ENCODE assay signal across 13 cellular contexts in the genomic region with DNA sequence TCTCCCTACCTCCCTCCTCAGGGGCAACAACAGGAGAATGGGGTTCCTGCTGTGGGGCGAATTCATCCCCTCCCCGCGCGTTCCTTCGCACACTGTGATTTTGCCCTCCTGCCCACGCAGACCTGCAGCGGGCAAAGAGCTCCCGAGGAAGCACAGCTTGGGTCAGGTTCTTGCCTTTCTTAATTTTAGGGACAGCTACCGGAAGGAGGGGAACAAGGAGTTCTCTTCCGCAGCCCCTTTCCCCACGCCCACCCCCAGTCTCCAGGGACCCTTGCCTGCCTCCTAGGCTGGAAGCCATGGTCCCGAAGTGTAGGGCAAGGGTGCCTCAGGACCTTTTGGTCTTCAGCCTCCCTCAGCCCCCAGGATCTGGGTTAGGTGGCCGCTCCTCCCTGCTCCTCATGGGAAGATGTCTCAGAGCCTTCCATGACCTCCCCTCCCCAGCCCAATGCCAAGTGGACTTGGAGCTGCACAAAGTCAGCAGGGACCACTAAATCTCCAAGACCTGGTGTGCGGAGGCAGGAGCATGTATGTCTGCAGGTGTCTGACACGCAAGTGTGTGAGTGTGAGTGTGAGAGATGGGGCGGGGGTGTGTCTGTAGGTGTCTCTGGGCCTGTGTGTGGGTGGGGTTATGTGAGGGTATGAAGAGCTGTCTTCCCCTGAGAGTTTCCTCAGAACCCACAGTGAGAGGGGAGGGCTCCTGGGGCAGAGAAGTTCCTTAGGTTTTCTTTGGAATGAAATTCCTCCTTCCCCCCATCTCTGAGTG. TPM values are rescaled to one million over a fixed set of nuclear protein-coding genes. Genes with fewer than 3 reads are reported as not detected.
DNase-seq lines count a peak whose midpoint lies in the region; ATAC-seq and TF ChIP-seq lines count a peak whose summit lies in the region.
"Had no signal": no experiment of that assay in that cellular context is flagged by ENCODE, and none has a peak within 500 bp of the region (broad histone marks: within the 10 kb centered on the region; RNA-seq: fewer than 3 reads in every experiment).

No MANE protein-coding gene starts in this region.

- no peaks in the 10 kb centered on the region for H3K36me3 ChIP-seq in neural progenitor cell
- no peaks in the 10 kb centered on the region for H3K36me3 ChIP-seq in uterus
- H3K36me3 ChIP-seq: ovary had no signal

- no peaks in the 10 kb centered on the region for H3K9me3 ChIP-seq in neural progenitor cell (ENCODE audit: low read depth)
- H3K9me3 ChIP-seq in uterus = no peaks in the 10 kb centered on the region
- H3K9me3 ChIP-seq: ovary had no signal

- no peak for ATAC-seq in stimulated activated naive CD8-positive, alpha-beta T cell treated with anti-CD3 and anti-CD28 coated beads, Interleukin-15, Interleukin-2, amounts not matched to agents 100 U/mL and 50 U/mL, for 24 hours

- no peaks in the 10 kb centered on the region for H3K9me3 Mint-ChIP-seq in stimulated activated naive CD8-positive, alpha-beta T cell treated with anti-CD3 and anti-CD28 coated beads, Interleukin-15, Interleukin-2, amounts not matched to agents 100 ng/mL and 50 ng/mL, for 24 hours
- H3K9me3 Mint-ChIP-seq in neural progenitor cell = no peaks in the 10 kb centered on the region

- TF ChIP-seq POLR2A in uterus (IDR thresholded peaks at IDR 0.05) = no peak

- DNase-seq in stimulated activated naive CD8-positive, alpha-beta T cell treated with anti-CD3 and anti-CD28 coated beads, Interleukin-15, Interleukin-2, amounts not matched to agents 100 U/mL and 50 U/mL, for 24 hours = no peak
- DNase-seq in neural progenitor cell (ENCODE audit: low spot score) (no peak), uterus (peak in 1 of 2 donors; percentile 12), COLO668 (lab: John Stamatoyannopoulos, UW; ENCODE audit: unreplicated experiment) (no peak), NCI-H524 treated with DMSO at 0.1 percent for 48 hours (lab: John Stamatoyannopoulos, UW) (no peak)
- no peak for DNase-seq in stimulated activated CD4-positive, alpha-beta T cell treated with anti-CD3 and anti-CD28 coated beads, Interleukin-2, amount 100 ng/mL, for 48 hours
- DNase-seq: activated CD4-positive, CD25-positive, alpha-beta regulatory T cell; NCI-H1092 treated with DMSO at 0.1 percent for 48 hours had no signal

- no peak overlapping the region for H3K4me3 Mint-ChIP-seq in stimulated activated naive CD8-positive, alpha-beta T cell treated with anti-CD3 and anti-CD28 coated beads, Interleukin-15, Interleukin-2, amounts not matched to agents 100 ng/mL and 50 ng/mL, for 24 hours
- no peak overlapping the region for H3K4me3 Mint-ChIP-seq in neural progenitor cell

- intact Hi-C loops in uterus (cut with DNase I; ENCODE audit: low total_unique reads) = no loop called here

- TF ChIP-seq CTCF in neural progenitor cell (IDR thresholded peaks at IDR 0.05) (no peak), uterus (IDR thresholded peaks at IDR 0.05) (no peak)

- H3K4me3 ChIP-seq in neural progenitor cell (no peak overlapping the region), uterus (no peak overlapping the region)
- H3K4me3 ChIP-seq: ovary had no signal

- no peak overlapping the region for H2AFZ ChIP-seq in neural progenitor cell (replicated peaks)

- peaks cover 24% of the 10 kb centered on the region for H3K4me1 Mint-ChIP-seq in stimulated activated naive CD8-positive, alpha-beta T cell treated with anti-CD3 and anti-CD28 coated beads, Interleukin-15, Interleukin-2, amounts not matched to agents 100 ng/mL and 50 ng/mL, for 24 hours (ENCODE audit: low read depth)
- H3K4me1 Mint-ChIP-seq in neural progenitor cell = peaks cover 30% of the 10 kb centered on the region

- H4K20me1 ChIP-seq in neural progenitor cell (ENCODE audit: low read depth) = no peaks in the 10 kb centered on the region

- peaks cover 32% of the 10 kb centered on the region for H3F3A ChIP-seq in neural progenitor cell (ENCODE audit: low read depth)

- no peak overlapping the region for H3K9ac ChIP-seq in neural progenitor cell

- H3K79me2 ChIP-seq in neural progenitor cell (ENCODE audit: low read depth) = no peaks in the 10 kb centered on the region

- H3K4me1 ChIP-seq in neural progenitor cell = peaks cover 17% of the 10 kb centered on the region
- H3K4me1 ChIP-seq in uterus = peaks cover 8 to 21% of the 10 kb centered on the region in 2 donors

- H3K27me3 ChIP-seq in neural progenitor cell (no peaks in the 10 kb centered on the region), uterus (no peaks in the 10 kb centered on the region)
- H3K27me3 ChIP-seq: ovary had no signal

- no peaks in the 10 kb centered on the region for H3K27me3 Mint-ChIP-seq in stimulated activated naive CD8-positive, alpha-beta T cell treated with anti-CD3 and anti-CD28 coated beads, Interleukin-15, Interleukin-2, amounts not matched to agents 100 ng/mL and 50 ng/mL, for 24 hours
- peaks cover 8% of the 10 kb centered on the region for H3K27me3 Mint-ChIP-seq in neural progenitor cell (ENCODE audit: insufficient read depth, low read depth)

- H3K4me2 ChIP-seq in neural progenitor cell = no peak overlapping the region

- H3K27ac ChIP-seq in cingulate gyrus (ENCODE audit: low read depth, low read length) (peak overlapping the region; percentile 29), neural progenitor cell (no peak overlapping the region), uterus (peak overlapping the region; percentile 79 to 90)
- H3K27ac ChIP-seq: C4-2B had no signal

- H3K27ac Mint-ChIP-seq in stimulated activated naive CD8-positive, alpha-beta T cell treated with anti-CD3 and anti-CD28 coated beads, Interleukin-15, Interleukin-2, amounts not matched to agents 100 ng/mL and 50 ng/mL, for 24 hours = peak overlapping the region; percentile 11
- peak overlapping the region; percentile 88 for H3K27ac Mint-ChIP-seq in neural progenitor cell

- H3K36me3 Mint-ChIP-seq in stimulated activated naive CD8-positive, alpha-beta T cell treated with anti-CD3 and anti-CD28 coated beads, Interleukin-15, Interleukin-2, amounts not matched to agents 100 ng/mL and 50 ng/mL, for 24 hours (ENCODE audit: low read depth) = peaks cover 35% of the 10 kb centered on the region
- peaks cover 22% of the 10 kb centered on the region for H3K36me3 Mint-ChIP-seq in neural progenitor cell

RNA-seq across cellular contexts. Expression of a gene that starts 47.7 kb away (rescaled TPM):
- total RNA-seq in neural progenitor cell (ENCODE audit: low replicate concordance) (not detected in 2 replicates), uterus (under 1 TPM in 1 of 4 donors, not detected in 3; 0.14 TPM)
- total RNA-seq: lung microvascular endothelial cell, ovary had no signal

RNA-seq across cellular contexts. Expression of a gene that starts 49.6 kb away (rescaled TPM):
- total RNA-seq in neural progenitor cell (ENCODE audit: low replicate concordance) = 45.2 and 85.1 TPM in 2 replicates
- total RNA-seq in uterus = 100 to 1,000 TPM in 1 of 4 donors, 10 to 100 TPM in 3; 21.2 to 119 (median 58.2) TPM
